ENCODE assay signal across 25 cellular contexts in the genomic region with DNA sequence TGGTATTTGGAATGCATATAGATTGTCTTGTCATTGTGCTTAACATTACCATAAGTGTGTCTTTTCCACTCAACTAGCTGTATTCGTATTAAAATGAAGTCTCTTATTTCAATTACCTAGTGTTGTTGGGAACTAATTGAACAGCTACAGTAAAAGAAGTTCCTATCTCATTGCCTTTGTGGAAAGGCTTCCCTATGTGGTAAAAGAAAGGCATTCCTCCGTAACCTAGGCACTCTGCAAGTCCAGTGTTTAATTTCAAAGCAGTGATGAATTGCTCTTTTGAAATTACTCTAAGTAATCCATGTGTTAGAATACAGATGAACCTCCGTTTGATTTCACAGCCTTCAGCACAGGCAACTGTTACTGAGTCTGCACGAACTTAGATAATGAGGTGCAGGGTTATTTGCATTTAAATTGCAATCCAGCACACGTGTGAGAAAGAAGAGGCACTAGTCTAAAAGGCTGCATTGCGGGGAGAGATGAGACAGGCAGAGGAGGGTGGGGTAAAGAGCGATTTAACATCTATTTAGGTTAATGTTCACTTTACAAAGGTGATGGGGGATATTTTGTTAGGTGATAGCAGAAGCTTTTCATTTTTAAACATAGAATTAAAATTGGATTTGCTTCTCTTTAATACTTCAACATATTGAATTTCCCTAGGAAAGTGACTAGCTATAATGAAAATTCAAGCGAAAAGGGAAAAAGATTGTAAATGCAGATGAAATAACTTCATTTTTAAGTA. TPM values are rescaled to one million over a fixed set of nuclear protein-coding genes. Genes with fewer than 3 reads are reported as not detected.
"Had no signal": no experiment of that assay in that cellular context is flagged by ENCODE, and none has a peak within 500 bp of the region (broad histone marks: within the 10 kb centered on the region; RNA-seq: fewer than 3 reads in every experiment).

No MANE protein-coding gene starts in this region.

- H3K4me1 ChIP-seq: ascending aorta, breast epithelium, uterus had no signal

- DNase-seq: activated B cell treated with CpG ODN at 0.5 μM for 24 hours; activated CD4-positive, alpha-beta memory T cell treated with anti-CD3 and anti-CD28 coated beads, Interleukin-2, amount 10 ng/mL, durations not matched to agents 7 days and 5 days; activated CD4-positive, alpha-beta T cell treated with anti-CD3 and anti-CD28 coated beads for 4 hours; activated effector memory CD4-positive, alpha-beta T cell treated with anti-CD3 and anti-CD28 coated beads, Interleukin-2, amount 50 U/mL, for 16 hours; activated naive CD4-positive, alpha-beta T cell treated with anti-CD3 and anti-CD28 coated beads, Interleukin-2, amount 50 U/mL, for 16 hours; effector memory CD4-positive, alpha-beta T cell; glutamatergic neuron; retina; sigmoid colon; stimulated activated CD4-positive, alpha-beta T cell treated with anti-CD3 and anti-CD28 coated beads, Interleukin-15, amount 100 ng/mL, for 24 hours; T1000; testis; uterus had no signal

- H2AFZ ChIP-seq: hepatocyte had no signal

- H3K79me2 ChIP-seq: hepatocyte had no signal

- H3K9me3 Mint-ChIP-seq: activated CD4-positive, alpha-beta memory T cell treated with anti-CD3 and anti-CD28 coated beads, Interleukin-2, amount 10 ng/mL, durations not matched to agents 7 days and 5 days; central memory CD8-positive, alpha-beta T cell; memory B cell; T-helper 1 cell treated with Interleukin-12 subunit alpha and Interleukin-12 subunit beta and Interleukin-4 antibody, amounts not matched to agents 30 μg/mL and 1 μg/mL, for 36 hours had no signal

- H3K27me3 ChIP-seq: ascending aorta, breast epithelium, esophagus muscularis mucosa, hepatocyte, sigmoid colon, testis, uterus had no signal

- H3K9me3 ChIP-seq: ascending aorta, breast epithelium, esophagus muscularis mucosa, sigmoid colon, testis, uterus had no signal

- H3K27me3 Mint-ChIP-seq: activated B cell treated with CpG ODN at 0.5 μM for 24 hours; activated CD4-positive, alpha-beta memory T cell treated with anti-CD3 and anti-CD28 coated beads, Interleukin-2, amount 10 ng/mL, durations not matched to agents 7 days and 5 days; central memory CD8-positive, alpha-beta T cell; memory B cell had no signal

- H3K4me2 ChIP-seq: hepatocyte, smooth muscle cell had no signal

- H3K4me3 ChIP-seq: ascending aorta, breast epithelium, esophagus muscularis mucosa, hepatocyte, sigmoid colon, smooth muscle cell, testis, uterus had no signal

- H3K4me3 Mint-ChIP-seq: activated B cell treated with CpG ODN at 0.5 μM for 24 hours; activated CD4-positive, alpha-beta memory T cell treated with anti-CD3 and anti-CD28 coated beads, Interleukin-2, amount 10 ng/mL, durations not matched to agents 7 days and 5 days; central memory CD8-positive, alpha-beta T cell; memory B cell; nephron; T-helper 1 cell treated with Interleukin-12 subunit alpha and Interleukin-12 subunit beta and Interleukin-4 antibody, amounts not matched to agents 30 μg/mL and 1 μg/mL, for 36 hours had no signal

- H3K27ac ChIP-seq: ascending aorta, breast epithelium, esophagus muscularis mucosa, hepatocyte, sigmoid colon, testis, uterus had no signal

- H3K36me3 ChIP-seq: ascending aorta, breast epithelium, esophagus muscularis mucosa, sigmoid colon, uterus had no signal

- H3K27ac Mint-ChIP-seq: activated B cell treated with CpG ODN at 0.5 μM for 24 hours; activated CD4-positive, alpha-beta memory T cell treated with anti-CD3 and anti-CD28 coated beads, Interleukin-2, amount 10 ng/mL, durations not matched to agents 7 days and 5 days; nephron; T-helper 1 cell treated with Interleukin-12 subunit alpha and Interleukin-12 subunit beta and Interleukin-4 antibody, amounts not matched to agents 30 μg/mL and 1 μg/mL, for 36 hours had no signal

RNA-seq across cellular contexts. Expression of a gene that starts 25.0 kb away (rescaled TPM):
- total RNA-seq: activated B cell treated with CpG ODN at 0.5 μM for 24 hours, ascending aorta, dermis microvascular lymphatic vessel endothelial cell, endothelial cell of umbilical vein, hepatocyte, myocyte, smooth muscle cell had no signal
- polyA plus RNA-seq: endothelial cell of umbilical vein, hepatocyte, smooth muscle cell had no signal
